1 cellular context compared by ENCODE assay signal in genomic region chr7:92678291-92678920, GRCh38.
TF ChIP-seq lines count a peak whose summit lies in the region.

No MANE protein-coding gene starts in this region.

TF ChIP-seq in HepG2, 621 proteins besides CTCF, POLR2A, EP300 and RAD21 (continued from another document and continues in another):
- TF ChIP-seq ZNF639 (CRISPR knock-in tag; conservative IDR thresholded peaks at IDR 0.05) (no peak), MEIS2 (CRISPR knock-in tag; IDR thresholded peaks at IDR 0.05) (no peak), ZNF121 (CRISPR knock-in tag; IDR thresholded peaks at IDR 0.05) (no peak), FOSL1 (CRISPR knock-in tag; IDR thresholded peaks at IDR 0.05; ENCODE audit: borderline replicate concordance) (no peak; the same call in 1 of the 2 replicates), TGIF2 (CRISPR knock-in tag; IDR thresholded peaks at IDR 0.05) (no peak), ZNF652 (CRISPR knock-in tag; IDR thresholded peaks at IDR 0.05; ENCODE audit: borderline replicate concordance, low read depth) (peak; percentile 88), HNRNPUL1 (IDR thresholded peaks at IDR 0.05; ENCODE audit: low read depth, low read length) (no peak), ZFP36 (IDR thresholded peaks at IDR 0.05; ENCODE audit: borderline replicate concordance, low read depth, low read length, partially characterized antibody) (no peak), ZBTB21 (CRISPR knock-in tag; IDR thresholded peaks at IDR 0.05) (no peak), ZNF839 (CRISPR knock-in tag; IDR thresholded peaks at IDR 0.05; ENCODE audit: borderline replicate concordance) (no peak; the same call in 1 of the 2 replicates), YEATS4 (CRISPR knock-in tag; IDR thresholded peaks at IDR 0.05; ENCODE audit: borderline replicate concordance) (peak; percentile 40; the same call in 1 of the 2 replicates), ZFP62 (CRISPR knock-in tag; IDR thresholded peaks at IDR 0.05) (no peak), NFIB (CRISPR knock-in tag; IDR thresholded peaks at IDR 0.05; ENCODE audit: borderline replicate concordance) (no peak), ZNF788 (CRISPR knock-in tag; IDR thresholded peaks at IDR 0.05; ENCODE audit: borderline replicate concordance) (no peak), ZNF891 (CRISPR knock-in tag; IDR thresholded peaks at IDR 0.05) (no peak), ZIK1 (CRISPR knock-in tag; IDR thresholded peaks at IDR 0.05; ENCODE audit: borderline replicate concordance, low read depth) (no peak), ZKSCAN5 (CRISPR knock-in tag; IDR thresholded peaks at IDR 0.05) (no peak), POGZ (CRISPR knock-in tag; IDR thresholded peaks at IDR 0.05) (peak; percentile 91), ZNF580 (CRISPR knock-in tag; IDR thresholded peaks at IDR 0.05; ENCODE audit: borderline replicate concordance, low read depth) (peak; percentile 48; the same call in 1 of the 2 replicates), ZNF609 (CRISPR knock-in tag; IDR thresholded peaks at IDR 0.05; ENCODE audit: borderline replicate concordance) (peak; percentile 97), ZNF724P (CRISPR knock-in tag; IDR thresholded peaks at IDR 0.05; ENCODE audit: borderline replicate concordance) (no peak), CERS6 (CRISPR knock-in tag; IDR thresholded peaks at IDR 0.05) (no peak), ZBTB49 (CRISPR knock-in tag; IDR thresholded peaks at IDR 0.05; ENCODE audit: borderline replicate concordance) (no peak), ZNF3 (CRISPR knock-in tag; IDR thresholded peaks at IDR 0.05) (no peak), HMG20A (CRISPR knock-in tag; IDR thresholded peaks at IDR 0.05; ENCODE audit: borderline replicate concordance) (peak; percentile 97), NR2F6 (IDR thresholded peaks at IDR 0.05) (peak; percentile 93), NR2F6 (CRISPR knock-in tag; IDR thresholded peaks at IDR 0.05) (peak; percentile 89), ZNF710 (CRISPR knock-in tag; IDR thresholded peaks at IDR 0.05; ENCODE audit: borderline replicate concordance) (peak; percentile 100), ZFYVE20 (CRISPR knock-in tag; IDR thresholded peaks at IDR 0.05; ENCODE audit: borderline replicate concordance, low read depth) (no peak), ZNF607 (CRISPR knock-in tag; IDR thresholded peaks at IDR 0.05; ENCODE audit: borderline replicate concordance) (no peak; the same call in 1 of the 2 replicates), ZNF777 (CRISPR knock-in tag; IDR thresholded peaks at IDR 0.05) (no peak), ZNF737 (CRISPR knock-in tag; IDR thresholded peaks at IDR 0.05; ENCODE audit: borderline replicate concordance) (no peak)
- TF ChIP-seq, protein P1, sequence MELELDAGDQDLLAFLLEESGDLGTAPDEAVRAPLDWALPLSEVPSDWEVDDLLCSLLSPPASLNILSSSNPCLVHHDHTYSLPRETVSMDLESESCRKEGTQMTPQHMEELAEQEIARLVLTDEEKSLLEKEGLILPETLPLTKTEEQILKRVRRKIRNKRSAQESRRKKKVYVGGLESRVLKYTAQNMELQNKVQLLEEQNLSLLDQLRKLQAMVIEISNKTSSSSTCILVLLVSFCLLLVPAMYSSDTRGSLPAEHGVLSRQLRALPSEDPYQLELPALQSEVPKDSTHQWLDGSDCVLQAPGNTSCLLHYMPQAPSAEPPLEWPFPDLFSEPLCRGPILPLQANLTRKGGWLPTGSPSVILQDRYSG (CRISPR knock-in tag; IDR thresholded peaks at IDR 0.05) = no peak
- TF ChIP-seq, protein P2, sequence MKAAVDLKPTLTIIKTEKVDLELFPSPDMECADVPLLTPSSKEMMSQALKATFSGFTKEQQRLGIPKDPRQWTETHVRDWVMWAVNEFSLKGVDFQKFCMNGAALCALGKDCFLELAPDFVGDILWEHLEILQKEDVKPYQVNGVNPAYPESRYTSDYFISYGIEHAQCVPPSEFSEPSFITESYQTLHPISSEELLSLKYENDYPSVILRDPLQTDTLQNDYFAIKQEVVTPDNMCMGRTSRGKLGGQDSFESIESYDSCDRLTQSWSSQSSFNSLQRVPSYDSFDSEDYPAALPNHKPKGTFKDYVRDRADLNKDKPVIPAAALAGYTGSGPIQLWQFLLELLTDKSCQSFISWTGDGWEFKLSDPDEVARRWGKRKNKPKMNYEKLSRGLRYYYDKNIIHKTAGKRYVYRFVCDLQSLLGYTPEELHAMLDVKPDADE (CRISPR knock-in tag; IDR thresholded peaks at IDR 0.05) = no peak
- TF ChIP-seq, protein P3, sequence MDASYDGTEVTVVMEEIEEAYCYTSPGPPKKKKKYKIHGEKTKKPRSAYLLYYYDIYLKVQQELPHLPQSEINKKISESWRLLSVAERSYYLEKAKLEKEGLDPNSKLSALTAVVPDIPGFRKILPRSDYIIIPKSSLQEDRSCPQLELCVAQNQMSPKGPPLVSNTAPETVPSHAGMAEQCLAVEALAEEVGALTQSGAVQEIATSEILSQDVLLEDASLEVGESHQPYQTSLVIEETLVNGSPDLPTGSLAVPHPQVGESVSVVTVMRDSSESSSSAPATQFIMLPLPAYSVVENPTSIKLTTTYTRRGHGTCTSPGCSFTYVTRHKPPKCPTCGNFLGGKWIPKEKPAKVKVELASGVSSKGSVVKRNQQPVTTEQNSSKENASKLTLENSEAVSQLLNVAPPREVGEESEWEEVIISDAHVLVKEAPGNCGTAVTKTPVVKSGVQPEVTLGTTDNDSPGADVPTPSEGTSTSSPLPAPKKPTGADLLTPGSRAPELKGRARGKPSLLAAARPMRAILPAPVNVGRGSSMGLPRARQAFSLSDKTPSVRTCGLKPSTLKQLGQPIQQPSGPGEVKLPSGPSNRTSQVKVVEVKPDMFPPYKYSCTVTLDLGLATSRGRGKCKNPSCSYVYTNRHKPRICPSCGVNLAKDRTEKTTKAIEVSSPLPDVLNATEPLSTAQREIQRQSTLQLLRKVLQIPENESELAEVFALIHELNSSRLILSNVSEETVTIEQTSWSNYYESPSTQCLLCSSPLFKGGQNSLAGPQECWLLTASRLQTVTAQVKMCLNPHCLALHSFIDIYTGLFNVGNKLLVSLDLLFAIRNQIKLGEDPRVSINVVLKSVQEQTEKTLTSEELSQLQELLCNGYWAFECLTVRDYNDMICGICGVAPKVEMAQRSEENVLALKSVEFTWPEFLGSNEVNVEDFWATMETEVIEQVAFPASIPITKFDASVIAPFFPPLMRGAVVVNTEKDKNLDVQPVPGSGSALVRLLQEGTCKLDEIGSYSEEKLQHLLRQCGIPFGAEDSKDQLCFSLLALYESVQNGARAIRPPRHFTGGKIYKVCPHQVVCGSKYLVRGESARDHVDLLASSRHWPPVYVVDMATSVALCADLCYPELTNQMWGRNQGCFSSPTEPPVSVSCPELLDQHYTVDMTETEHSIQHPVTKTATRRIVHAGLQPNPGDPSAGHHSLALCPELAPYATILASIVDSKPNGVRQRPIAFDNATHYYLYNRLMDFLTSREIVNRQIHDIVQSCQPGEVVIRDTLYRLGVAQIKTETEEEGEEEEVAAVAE (CRISPR knock-in tag; IDR thresholded peaks at IDR 0.05; ENCODE audit: borderline replicate concordance) = peak; percentile 42; the same call in 1 of the 2 replicates
- TF ChIP-seq, protein P4, sequence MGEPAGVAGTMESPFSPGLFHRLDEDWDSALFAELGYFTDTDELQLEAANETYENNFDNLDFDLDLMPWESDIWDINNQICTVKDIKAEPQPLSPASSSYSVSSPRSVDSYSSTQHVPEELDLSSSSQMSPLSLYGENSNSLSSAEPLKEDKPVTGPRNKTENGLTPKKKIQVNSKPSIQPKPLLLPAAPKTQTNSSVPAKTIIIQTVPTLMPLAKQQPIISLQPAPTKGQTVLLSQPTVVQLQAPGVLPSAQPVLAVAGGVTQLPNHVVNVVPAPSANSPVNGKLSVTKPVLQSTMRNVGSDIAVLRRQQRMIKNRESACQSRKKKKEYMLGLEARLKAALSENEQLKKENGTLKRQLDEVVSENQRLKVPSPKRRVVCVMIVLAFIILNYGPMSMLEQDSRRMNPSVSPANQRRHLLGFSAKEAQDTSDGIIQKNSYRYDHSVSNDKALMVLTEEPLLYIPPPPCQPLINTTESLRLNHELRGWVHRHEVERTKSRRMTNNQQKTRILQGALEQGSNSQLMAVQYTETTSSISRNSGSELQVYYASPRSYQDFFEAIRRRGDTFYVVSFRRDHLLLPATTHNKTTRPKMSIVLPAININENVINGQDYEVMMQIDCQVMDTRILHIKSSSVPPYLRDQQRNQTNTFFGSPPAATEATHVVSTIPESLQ (CRISPR knock-in tag; conservative IDR thresholded peaks at IDR 0.05) = no peak
